Comparison of ENCODE assay signal across 9 cellular contexts in genomic region chr12:74415633-74416032, GRCh38.
A peak's percentile ranks its signal among the peaks of the same experiment; 100 is the strongest.
DNase-seq lines count a peak whose midpoint lies in the region; ATAC-seq and TF ChIP-seq lines count a peak whose summit lies in the region.
"Had no signal": no experiment of that assay in that cellular context is flagged by ENCODE, and none has a peak within 500 bp of the region (broad histone marks: within the 10 kb centered on the region; RNA-seq: fewer than 3 reads in every experiment).

No MANE protein-coding gene starts in this region.

- CTCF ChIA-PET in WTC11 (lab: Charles Lee): interaction anchor here (0.6 to 3.0 kb wide), 12 partner anchors 10 to 1829 kb away, joined by 3 to 15 read pairs (median 4); no protein-coding TSS in a partner anchor

- H3K27me3 Mint-ChIP-seq in WTC11 (ENCODE audit: low read depth): no peaks in the 10 kb centered on the region

- TF ChIP-seq RAD21 in Ishikawa (IDR thresholded peaks at IDR 0.05; ENCODE audit: low read depth): peak; percentile 54

- no peak overlapping the region for H3K27ac Mint-ChIP-seq in WTC11

- H3K4me3 ChIP-seq in coronary artery: no peak overlapping the region

- TF ChIP-seq CTCF in WTC11 (IDR thresholded peaks at IDR 0.05) (peak; percentile 29), coronary artery (IDR thresholded peaks at IDR 0.05) (no peak)

- ATAC-seq in GM19467 (IDR thresholded peaks at IDR 0.05; ENCODE audit: unreplicated experiment) (peak; percentile 68), WTC11 (peak; percentile 75)

- no peaks in the 10 kb centered on the region for H3K36me3 Mint-ChIP-seq in WTC11

- no peak overlapping the region for H3K27ac ChIP-seq in coronary artery
- H3K27ac ChIP-seq: neutrophil had no signal

- no peak overlapping the region for H3K4me3 Mint-ChIP-seq in WTC11

- DNase-seq in EH (ENCODE audit: low read depth) (peak; percentile 6), WTC11 (ENCODE audit: low spot score) (no peak), medulla oblongata (ENCODE audit: extremely low spot score) (peak; percentile 52), coronary artery (ENCODE audit: low spot score) (no peak), mucosa of gallbladder (ENCODE audit: low spot score) (no peak), GF-D8 (lab: John Stamatoyannopoulos, UW) (no peak)

- no peaks in the 10 kb centered on the region for H3K4me1 Mint-ChIP-seq in WTC11

- POLR2A ChIA-PET in WTC11 (lab: Charles Lee): no interaction called here

- no peak for TF ChIP-seq EP300 in Ishikawa (IDR thresholded peaks at IDR 0.05; ENCODE audit: borderline replicate concordance)

- no peaks in the 10 kb centered on the region for H3K9me3 Mint-ChIP-seq in WTC11

TF ChIP-seq in Ishikawa, 13 proteins besides CTCF, POLR2A, EP300 and RAD21:
- no peak for TF ChIP-seq MAX (IDR thresholded peaks at IDR 0.05)

TF ChIP-seq in WTC11, 78 proteins besides CTCF, POLR2A, EP300 and RAD21:
- TF ChIP-seq ATF2 (CRISPR knock-in tag; IDR thresholded peaks at IDR 0.05; ENCODE audit: borderline replicate concordance, low read depth) (no peak), STAT6 (CRISPR knock-in tag; conservative IDR thresholded peaks at IDR 0.05; ENCODE audit: low read depth) (no peak)

Comparison
In these comparisons a context has a peak if more than half of its experiments do, and no peak if none do; other contexts are left out.
1. DNase-seq: peak in EH (single experiment) and medulla oblongata (single experiment); none in WTC11 (single experiment), coronary artery (single experiment), mucosa of gallbladder (single experiment) and GF-D8 (single experiment).